9 cellular contexts compared by ENCODE assay signal in genomic region chr2:9703085-9703641, GRCh38.
A peak's percentile ranks its signal among the peaks of the same experiment; 100 is the strongest.
DNase-seq lines count a peak whose midpoint lies in the region; ATAC-seq and TF ChIP-seq lines count a peak whose summit lies in the region.
"Had no signal": no experiment of that assay in that cellular context is flagged by ENCODE, and none has a peak within 500 bp of the region (broad histone marks: within the 10 kb centered on the region; RNA-seq: fewer than 3 reads in every experiment).

No MANE protein-coding gene starts in this region.

- H3K27me3 ChIP-seq in DND-41 (ENCODE audit: insufficient read depth, low read length, poor library complexity) = no peaks in the 10 kb centered on the region
- H3K27me3 ChIP-seq in Karpas-422 (ENCODE audit: low read length) = no peaks in the 10 kb centered on the region

- H3K27ac ChIP-seq in DND-41 (ENCODE audit: low read length) = no peak overlapping the region
- H3K27ac ChIP-seq in Karpas-422 (ENCODE audit: low read length) = no peak overlapping the region

- peak overlapping the region; percentile 42 for H3K27ac Mint-ChIP-seq in activated T-cell treated with anti-CD3 and anti-CD28 coated beads, Interleukin-2, amount 50 U/mL, for 24 hours

- DNase-seq in DND-41 = peak; percentile 63
- DNase-seq in NCI-H345 treated with DMSO at 0.1 percent for 48 hours (lab: John Stamatoyannopoulos, UW; ENCODE audit: unreplicated experiment) = peak; percentile 52
- peak; percentile 83 for DNase-seq in activated T-cell treated with anti-CD3 and anti-CD28 coated beads, Interleukin-2, amount 50 U/mL, for 24 hours
- DNase-seq in fibroblast of the conjunctiva (ENCODE audit: low read depth) = peak; percentile 93
- DNase-seq in stimulated activated CD4-positive, alpha-beta T cell treated with anti-CD3 and anti-CD28 coated beads, Interleukin-1b, Interleukin-23, amount 100 ng/mL, for 24 hours (ENCODE audit: low read depth in 4 of 4, low spot score in 1 of 4) = peak; percentile 45 to 72 (median 57)
- DNase-seq in GM13976 (ENCODE audit: low spot score) = no peak
- no peak for DNase-seq in DMS153 (lab: John Stamatoyannopoulos, UW)
- DNase-seq in Karpas-422 = no peak

- no peaks in the 10 kb centered on the region for H3K36me3 Mint-ChIP-seq in activated T-cell treated with anti-CD3 and anti-CD28 coated beads, Interleukin-2, amount 50 U/mL, for 24 hours (ENCODE audit: low read depth)

- no peak overlapping the region for H3K4me3 ChIP-seq in DND-41 (ENCODE audit: low read depth in 1 of 2, low read length in 2 of 2)
- no peak overlapping the region for H3K4me3 ChIP-seq in Karpas-422 (ENCODE audit: low read length)
- H3K4me3 ChIP-seq: HAP-1 had no signal

- no peaks in the 10 kb centered on the region for H3K4me1 ChIP-seq in DND-41 (ENCODE audit: insufficient read depth, low read length)
- H3K4me1 ChIP-seq in Karpas-422 (ENCODE audit: low read length) = peaks cover 6% of the 10 kb centered on the region; the same call in 1 of the 2 replicates
- H3K4me1 ChIP-seq: HAP-1 had no signal

- H3K9me3 Mint-ChIP-seq in activated T-cell treated with anti-CD3 and anti-CD28 coated beads, Interleukin-2, amount 50 U/mL, for 24 hours = no peaks in the 10 kb centered on the region

- H3K4me1 Mint-ChIP-seq in activated T-cell treated with anti-CD3 and anti-CD28 coated beads, Interleukin-2, amount 50 U/mL, for 24 hours (ENCODE audit: low read depth) = peaks cover 60% of the 10 kb centered on the region

- no peak overlapping the region for H3K4me2 ChIP-seq in DND-41 (ENCODE audit: insufficient read depth, low read length)
- H3K4me2 ChIP-seq in Karpas-422 (ENCODE audit: low read depth, low read length, poor library complexity, severe bottlenecking) = no peak overlapping the region

- H3K9ac ChIP-seq in DND-41 (ENCODE audit: low read depth, low read length) (no peak overlapping the region), Karpas-422 (ENCODE audit: low read length) (no peak overlapping the region)

- H2AFZ ChIP-seq in DND-41 (ENCODE audit: low read depth, low read length) (no peak overlapping the region), Karpas-422 (ENCODE audit: low read length) (no peak overlapping the region)

- H3K27me3 Mint-ChIP-seq in activated T-cell treated with anti-CD3 and anti-CD28 coated beads, Interleukin-2, amount 50 U/mL, for 24 hours = no peaks in the 10 kb centered on the region

- H3K79me2 ChIP-seq in DND-41 (ENCODE audit: insufficient read depth, low read length) (no peaks in the 10 kb centered on the region), Karpas-422 (ENCODE audit: low read length) (no peaks in the 10 kb centered on the region)

- H3K4me3 Mint-ChIP-seq in activated T-cell treated with anti-CD3 and anti-CD28 coated beads, Interleukin-2, amount 50 U/mL, for 24 hours = no peak overlapping the region

- peak; percentile 5 for TF ChIP-seq CTCF in DND-41 (IDR thresholded peaks at IDR 0.05; ENCODE audit: borderline replicate concordance, extremely low read depth, low read length, poor library complexity, severe bottlenecking)
- TF ChIP-seq CTCF in GM13976 (IDR thresholded peaks at IDR 0.05; ENCODE audit: borderline replicate concordance, control extremely low read depth, extremely low read depth, insufficient read depth, missing control alignments) = no peak

- H3K9me2 ChIP-seq in Karpas-422 (replicated peaks; ENCODE audit: insufficient read depth, low read length) = no peaks in the 10 kb centered on the region

- peak; percentile 81 for ATAC-seq in DND-41 (ENCODE audit: insufficient read depth, low read depth)

- H3K9me3 ChIP-seq in DND-41 (ENCODE audit: insufficient read depth, low read length, severe bottlenecking) = no peaks in the 10 kb centered on the region
- no peaks in the 10 kb centered on the region for H3K9me3 ChIP-seq in Karpas-422 (ENCODE audit: low read length)
- H3K9me3 ChIP-seq: HAP-1 had no signal

- in situ Hi-C loops in GM13976 (cut with MboI; ENCODE audit: low sequenced_read_pairs, unreplicated experiment) = no loop called here

- H3K36me3 ChIP-seq in DND-41 (ENCODE audit: insufficient read depth, low read length) = no peaks in the 10 kb centered on the region
- H3K36me3 ChIP-seq in Karpas-422 (ENCODE audit: insufficient read depth, low read length) = no peaks in the 10 kb centered on the region
- H3K36me3 ChIP-seq: HAP-1 had no signal

- no peaks in the 10 kb centered on the region for H4K20me1 ChIP-seq in DND-41 (ENCODE audit: insufficient read depth, low read length)
- no peaks in the 10 kb centered on the region for H4K20me1 ChIP-seq in Karpas-422 (ENCODE audit: insufficient read depth, low read depth, low read length)

Comparison
In these comparisons a context has a peak if more than half of its experiments do, and no peak if none do; other contexts are left out.
1. DNase-seq: peak in DND-41 (single experiment), NCI-H345 treated with DMSO at 0.1 percent for 48 hours (single experiment), activated T-cell treated with anti-CD3 and anti-CD28 coated beads, Interleukin-2, amount 50 U/mL, for 24 hours (single experiment), fibroblast of the conjunctiva (single experiment) and stimulated activated CD4-positive, alpha-beta T cell treated with anti-CD3 and anti-CD28 coated beads, Interleukin-1b, Interleukin-23, amount 100 ng/mL, for 24 hours (4 of 4); none in GM13976 (single experiment), DMS153 (single experiment) and Karpas-422 (single experiment).